ENCODE assay signal across 8 cellular contexts in the genomic region with DNA sequence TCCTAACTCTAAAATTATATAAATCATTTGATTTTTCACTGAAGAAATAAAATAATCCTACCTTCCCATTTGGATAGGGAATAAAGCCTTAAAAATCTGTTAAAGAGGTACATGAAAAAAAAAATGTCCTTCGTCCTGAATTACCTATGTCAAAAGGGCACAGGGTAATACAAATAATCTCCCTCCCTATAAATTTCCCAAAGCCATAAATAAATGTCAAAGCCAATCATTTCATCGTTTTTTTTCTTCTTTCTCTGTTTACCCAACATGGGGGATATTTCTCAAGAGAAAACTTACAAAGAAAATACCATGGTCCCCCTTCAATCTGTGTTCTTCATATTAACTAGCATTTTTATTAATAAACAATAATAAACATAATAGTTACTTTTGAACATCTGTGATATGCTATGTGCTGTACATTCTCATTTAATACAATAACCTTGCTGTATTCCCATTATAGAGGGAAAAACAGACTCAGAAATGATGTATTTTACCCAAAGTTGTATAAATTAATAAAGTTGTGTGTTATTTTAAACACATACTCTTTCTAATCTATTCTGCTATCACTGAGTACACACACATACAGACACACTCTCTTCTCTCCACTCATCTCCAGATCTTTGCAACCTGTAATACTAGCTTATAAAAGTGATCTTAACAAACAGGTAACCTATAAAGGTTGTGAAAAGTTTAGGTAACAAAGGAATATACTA. TPM values are rescaled to one million over a fixed set of nuclear protein-coding genes. Genes with fewer than 3 reads are reported as not detected.
DNase-seq lines count a peak whose midpoint lies in the region; ATAC-seq, FAIRE-seq and TF ChIP-seq lines count a peak whose summit lies in the region.

No MANE protein-coding gene starts in this region.

- H3K27ac Mint-ChIP-seq in T-helper 2 cell treated with Interferon-gamma antibody and Interleukin-4, amounts not matched to agents 5 μg/mL and 100 μg/mL, for 36 hours: peak overlapping the region; percentile 73

- DNase-seq in T-helper 2 cell treated with Interferon-gamma antibody and Interleukin-4, amounts not matched to agents 5 μg/mL and 100 μg/mL, for 36 hours (ENCODE audit: low spot score): no peak
- DNase-seq in T-helper 2 cell (no peak), left lung (no peak), thyroid gland (no peak), T-helper 9 cell (no peak), NCI-H2107 (lab: John Stamatoyannopoulos, UW) (no peak)

- peaks cover 2 to 78% of the 10 kb centered on the region in 2 donors for H3K4me1 ChIP-seq in left lung
- H3K4me1 ChIP-seq in thyroid gland: peaks cover 43 to 44% of the 10 kb centered on the region in 2 donors

- intact Hi-C loops in left lung (cut with DNase I) (loop anchor here in 1 of 2 donors (5.0 kb wide), 1 partner anchor 166 kb away; no protein-coding TSS in a partner anchor), thyroid gland (cut with DNase I) (no loop called here)

- ATAC-seq in left lung (no peak), HG02885 (IDR thresholded peaks at IDR 0.05; ENCODE audit: poor library complexity, unreplicated experiment) (no peak)

- peaks cover 27% of the 10 kb centered on the region for H3K36me3 Mint-ChIP-seq in T-helper 2 cell treated with Interferon-gamma antibody and Interleukin-4, amounts not matched to agents 5 μg/mL and 100 μg/mL, for 36 hours (ENCODE audit: low read depth)

- H3K27me3 Mint-ChIP-seq in T-helper 2 cell treated with Interferon-gamma antibody and Interleukin-4, amounts not matched to agents 5 μg/mL and 100 μg/mL, for 36 hours (ENCODE audit: low read depth): no peaks in the 10 kb centered on the region

- peaks cover 76% of the 10 kb centered on the region for H3K4me1 Mint-ChIP-seq in T-helper 2 cell treated with Interferon-gamma antibody and Interleukin-4, amounts not matched to agents 5 μg/mL and 100 μg/mL, for 36 hours (ENCODE audit: low read depth)

- H3K4me3 ChIP-seq in left lung (no peak overlapping the region), thyroid gland (replicated peaks in 1 of 3) (no peak overlapping the region)

- TF ChIP-seq CTCF in left lung (IDR thresholded peaks at IDR 0.05): no peak
- no peak for TF ChIP-seq CTCF in thyroid gland (IDR thresholded peaks at IDR 0.05)

- 78 to 82% methylated on average over 2 of the region's 2 CpGs for WGBS in thyroid gland, 2 donors

- H3K9me3 ChIP-seq in left lung (no peaks in the 10 kb centered on the region), thyroid gland (no peaks in the 10 kb centered on the region)

- no peak for TF ChIP-seq POLR2A in thyroid gland (IDR thresholded peaks at IDR 0.05)

- H3K9me3 Mint-ChIP-seq in T-helper 2 cell treated with Interferon-gamma antibody and Interleukin-4, amounts not matched to agents 5 μg/mL and 100 μg/mL, for 36 hours: peaks cover 9% of the 10 kb centered on the region

- H3K36me3 ChIP-seq in left lung: no peaks in the 10 kb centered on the region
- no peaks in the 10 kb centered on the region for H3K36me3 ChIP-seq in thyroid gland

- H3K27ac ChIP-seq in left lung (peak overlapping the region; percentile 91 to 97), thyroid gland (peak overlapping the region; percentile 73 to 91 (median 88))

- peak; percentile 20 for FAIRE-seq in TTC549 (lab: Jason Lieb, UNC)

- peak overlapping the region; percentile 60 for H3K4me3 Mint-ChIP-seq in T-helper 2 cell treated with Interferon-gamma antibody and Interleukin-4, amounts not matched to agents 5 μg/mL and 100 μg/mL, for 36 hours

- H3K27me3 ChIP-seq in left lung: no peaks in the 10 kb centered on the region
- no peaks in the 10 kb centered on the region for H3K27me3 ChIP-seq in thyroid gland

RNA-seq across cellular contexts. Expression of a gene that starts 0.9 kb away (rescaled TPM):
- total RNA-seq in left lung (10 to 100 TPM; 49.2 to 60.0 TPM), thyroid gland (10 to 100 TPM; 61.3 to 83.3 (median 72.7) TPM)
